Comparison of ENCODE assay signal across 1 cellular context in the genomic region with DNA sequence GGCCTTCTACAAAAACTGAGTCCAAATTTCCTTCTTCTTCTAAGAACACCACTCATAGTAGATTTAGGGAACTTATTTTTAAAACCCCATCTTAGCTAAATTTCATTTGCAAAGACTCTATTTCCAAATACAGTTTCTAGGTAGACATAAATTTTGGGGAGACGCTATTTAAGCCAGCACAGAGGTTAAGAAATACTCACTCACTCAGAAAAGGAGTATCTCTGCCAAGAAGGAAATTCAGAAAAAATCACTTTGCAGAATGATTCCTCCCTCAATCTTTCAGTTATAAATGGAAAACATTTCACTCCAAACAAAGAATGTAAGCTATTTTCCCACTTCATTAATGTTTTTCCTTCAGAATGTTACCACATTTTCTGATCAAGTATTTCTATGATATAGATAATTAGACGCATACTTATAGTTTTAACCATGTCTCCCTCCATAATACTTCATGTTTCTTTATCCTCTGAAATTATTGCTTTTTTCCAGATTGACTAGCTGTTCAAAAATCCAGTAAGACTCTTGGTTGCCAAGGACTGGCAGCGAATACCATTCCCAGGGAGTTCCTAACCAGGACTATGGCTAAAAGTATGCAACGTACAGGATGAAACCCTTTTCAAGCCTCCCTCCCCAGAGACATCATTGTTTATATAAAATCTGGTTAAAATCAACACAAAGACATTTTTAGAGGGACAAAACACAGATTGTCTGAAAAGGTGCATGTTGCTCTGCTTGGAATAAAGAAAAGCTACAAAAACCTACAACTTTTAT.
TF ChIP-seq lines count a peak whose summit lies in the region.

No MANE protein-coding gene starts in this region.

TF ChIP-seq in GM23338, 12 proteins besides CTCF, POLR2A, EP300 and RAD21 (continued from another document):
- TF ChIP-seq, protein P1, sequence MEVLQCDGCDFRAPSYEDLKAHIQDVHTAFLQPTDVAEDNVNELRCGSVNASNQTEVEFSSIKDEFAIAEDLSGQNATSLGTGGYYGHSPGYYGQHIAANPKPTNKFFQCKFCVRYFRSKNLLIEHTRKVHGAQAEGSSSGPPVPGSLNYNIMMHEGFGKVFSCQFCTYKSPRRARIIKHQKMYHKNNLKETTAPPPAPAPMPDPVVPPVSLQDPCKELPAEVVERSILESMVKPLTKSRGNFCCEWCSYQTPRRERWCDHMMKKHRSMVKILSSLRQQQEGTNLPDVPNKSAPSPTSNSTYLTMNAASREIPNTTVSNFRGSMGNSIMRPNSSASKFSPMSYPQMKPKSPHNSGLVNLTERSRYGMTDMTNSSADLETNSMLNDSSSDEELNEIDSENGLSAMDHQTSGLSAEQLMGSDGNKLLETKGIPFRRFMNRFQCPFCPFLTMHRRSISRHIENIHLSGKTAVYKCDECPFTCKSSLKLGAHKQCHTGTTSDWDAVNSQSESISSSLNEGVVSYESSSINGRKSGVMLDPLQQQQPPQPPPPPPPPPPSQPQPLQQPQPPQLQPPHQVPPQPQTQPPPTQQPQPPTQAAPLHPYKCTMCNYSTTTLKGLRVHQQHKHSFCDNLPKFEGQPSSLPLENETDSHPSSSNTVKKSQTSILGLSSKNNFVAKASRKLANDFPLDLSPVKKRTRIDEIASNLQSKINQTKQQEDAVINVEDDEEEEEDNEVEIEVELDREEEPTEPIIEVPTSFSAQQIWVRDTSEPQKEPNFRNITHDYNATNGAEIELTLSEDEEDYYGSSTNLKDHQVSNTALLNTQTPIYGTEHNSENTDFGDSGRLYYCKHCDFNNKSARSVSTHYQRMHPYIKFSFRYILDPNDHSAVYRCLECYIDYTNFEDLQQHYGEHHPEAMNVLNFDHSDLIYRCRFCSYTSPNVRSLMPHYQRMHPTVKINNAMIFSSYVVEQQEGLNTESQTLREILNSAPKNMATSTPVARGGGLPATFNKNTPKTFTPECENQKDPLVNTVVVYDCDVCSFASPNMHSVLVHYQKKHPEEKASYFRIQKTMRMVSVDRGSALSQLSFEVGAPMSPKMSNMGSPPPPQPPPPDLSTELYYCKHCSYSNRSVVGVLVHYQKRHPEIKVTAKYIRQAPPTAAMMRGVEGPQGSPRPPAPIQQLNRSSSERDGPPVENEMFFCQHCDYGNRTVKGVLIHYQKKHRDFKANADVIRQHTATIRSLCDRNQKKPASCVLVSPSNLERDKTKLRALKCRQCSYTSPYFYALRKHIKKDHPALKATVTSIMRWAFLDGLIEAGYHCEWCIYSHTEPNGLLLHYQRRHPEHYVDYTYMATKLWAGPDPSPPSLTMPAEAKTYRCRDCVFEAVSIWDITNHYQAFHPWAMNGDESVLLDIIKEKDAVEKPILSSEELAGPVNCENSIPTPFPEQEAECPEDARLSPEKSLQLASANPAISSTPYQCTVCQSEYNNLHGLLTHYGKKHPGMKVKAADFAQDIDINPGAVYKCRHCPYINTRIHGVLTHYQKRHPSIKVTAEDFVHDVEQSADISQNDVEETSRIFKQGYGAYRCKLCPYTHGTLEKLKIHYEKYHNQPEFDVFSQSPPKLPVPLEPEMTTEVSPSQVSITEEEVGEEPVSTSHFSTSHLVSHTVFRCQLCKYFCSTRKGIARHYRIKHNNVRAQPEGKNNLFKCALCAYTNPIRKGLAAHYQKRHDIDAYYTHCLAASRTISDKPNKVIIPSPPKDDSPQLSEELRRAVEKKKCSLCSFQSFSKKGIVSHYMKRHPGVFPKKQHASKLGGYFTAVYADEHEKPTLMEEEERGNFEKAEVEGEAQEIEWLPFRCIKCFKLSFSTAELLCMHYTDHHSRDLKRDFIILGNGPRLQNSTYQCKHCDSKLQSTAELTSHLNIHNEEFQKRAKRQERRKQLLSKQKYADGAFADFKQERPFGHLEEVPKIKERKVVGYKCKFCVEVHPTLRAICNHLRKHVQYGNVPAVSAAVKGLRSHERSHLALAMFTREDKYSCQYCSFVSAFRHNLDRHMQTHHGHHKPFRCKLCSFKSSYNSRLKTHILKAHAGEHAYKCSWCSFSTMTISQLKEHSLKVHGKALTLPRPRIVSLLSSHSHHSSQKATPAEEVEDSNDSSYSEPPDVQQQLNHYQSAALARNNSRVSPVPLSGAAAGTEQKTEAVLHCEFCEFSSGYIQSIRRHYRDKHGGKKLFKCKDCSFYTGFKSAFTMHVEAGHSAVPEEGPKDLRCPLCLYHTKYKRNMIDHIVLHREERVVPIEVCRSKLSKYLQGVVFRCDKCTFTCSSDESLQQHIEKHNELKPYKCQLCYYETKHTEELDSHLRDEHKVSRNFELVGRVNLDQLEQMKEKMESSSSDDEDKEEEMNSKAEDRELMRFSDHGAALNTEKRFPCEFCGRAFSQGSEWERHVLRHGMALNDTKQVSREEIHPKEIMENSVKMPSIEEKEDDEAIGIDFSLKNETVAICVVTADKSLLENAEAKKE (CRISPR knock-in tag; IDR thresholded peaks at IDR 0.05) = no peak
- no peak for TF ChIP-seq EZH2 (IDR thresholded peaks at IDR 0.05; ENCODE audit: low read depth, unreplicated experiment)
